In genomic region chr5:78215565-78215964, GRCh38 we compare ENCODE assay signal across 18 cellular contexts.
DNase-seq lines count a peak whose midpoint lies in the region; ATAC-seq and TF ChIP-seq lines count a peak whose summit lies in the region.
"Had no signal": no experiment of that assay in that cellular context is flagged by ENCODE, and none has a peak within 500 bp of the region (broad histone marks: within the 10 kb centered on the region; RNA-seq: fewer than 3 reads in every experiment).

No MANE protein-coding gene starts in this region.

- ATAC-seq in HG02610 (IDR thresholded peaks at IDR 0.05; ENCODE audit: unreplicated experiment), result no peak
- no peak for ATAC-seq in GM21367 (IDR thresholded peaks at IDR 0.05; ENCODE audit: unreplicated experiment)
- ATAC-seq: CD8-positive, alpha-beta T cell; HCT116 had no signal

- H3K9me3 Mint-ChIP-seq in MCF 10A (ENCODE audit: unreplicated experiment) (no peaks in the 10 kb centered on the region), nephron (peaks cover 6% of the 10 kb centered on the region)
- H3K9me3 Mint-ChIP-seq: CD4-positive, CD25-positive, alpha-beta regulatory T cell; CD8-positive, alpha-beta T cell had no signal

- H3K27me3 ChIP-seq in breast epithelium (no peaks in the 10 kb centered on the region), SJCRH30 (no peaks in the 10 kb centered on the region)

- H3K27ac Mint-ChIP-seq in MCF 10A (ENCODE audit: low read depth, unreplicated experiment), result peak overlapping the region; percentile 27
- peak overlapping the region; percentile 14 to 69 (median 41) for H3K27ac Mint-ChIP-seq in nephron
- H3K27ac Mint-ChIP-seq: CD4-positive, CD25-positive, alpha-beta regulatory T cell; CD8-positive, alpha-beta T cell had no signal

- DNase-seq in MCF 10A (ENCODE audit: unreplicated experiment) (no peak), breast epithelium (ENCODE audit: low spot score in 2 of 2) (no peak), kidney tubule cell (ENCODE audit: low spot score) (peak; percentile 3), C1 segment of cervical spinal cord (lab: John Stamatoyannopoulos, UW) (no peak), SJCRH30 (no peak)
- DNase-seq: CD4-positive, CD25-positive, alpha-beta regulatory T cell; CD8-positive, alpha-beta T cell; DMS53; DMS79 treated with DMSO at 0.1 percent for 48 hours; GF-D8; GM23248; H7 had no signal

- no peak for TF ChIP-seq POLR2A in breast epithelium (IDR thresholded peaks at IDR 0.05)

- H3K4me3 ChIP-seq in breast epithelium (no peak overlapping the region), SJCRH30 (no peak overlapping the region)
- H3K4me3 ChIP-seq: GM23248 had no signal

- no peaks in the 10 kb centered on the region for H3K9me3 ChIP-seq in breast epithelium
- no peaks in the 10 kb centered on the region for H3K9me3 ChIP-seq in SJCRH30 (replicated peaks)

- H3K27me3 Mint-ChIP-seq in MCF 10A (ENCODE audit: insufficient read depth, unreplicated experiment) (no peaks in the 10 kb centered on the region), nephron (ENCODE audit: low read depth) (no peaks in the 10 kb centered on the region)
- H3K27me3 Mint-ChIP-seq: CD4-positive, CD25-positive, alpha-beta regulatory T cell had no signal

- H3K4me3 Mint-ChIP-seq in MCF 10A (ENCODE audit: unreplicated experiment) (no peak overlapping the region), nephron (no peak overlapping the region)
- H3K4me3 Mint-ChIP-seq: CD4-positive, CD25-positive, alpha-beta regulatory T cell; CD8-positive, alpha-beta T cell had no signal

- H3K36me3 ChIP-seq in breast epithelium (peaks cover 5% of the 10 kb centered on the region), SJCRH30 (peaks cover 22% of the 10 kb centered on the region)

- H3K4me1 ChIP-seq in breast epithelium, result no peaks in the 10 kb centered on the region
- no peaks in the 10 kb centered on the region for H3K4me1 ChIP-seq in SJCRH30

- H3K36me3 Mint-ChIP-seq in MCF 10A (ENCODE audit: insufficient read depth, unreplicated experiment) (peaks cover 9% of the 10 kb centered on the region), nephron (ENCODE audit: low read depth) (peaks cover 27% of the 10 kb centered on the region)

- CTCF ChIA-PET in MCF 10A (lab: Yijun Ruan, JAX), result no interaction called here

- intact Hi-C loops in MCF 10A (cut with micrococcal nuclease), result no loop called here
- intact Hi-C loops in breast epithelium (cut with DNase I; ENCODE audit: low total_unique reads), result no loop called here

- no TSS peak for BruUV-seq in MCF 10A (replicated peaks; lab: Mats Ljungman, UMichigan)

- no peak overlapping the region for H3K27ac ChIP-seq in breast epithelium
- H3K27ac ChIP-seq in SJCRH30, result no peak overlapping the region
- H3K27ac ChIP-seq: 22Rv1, C4-2B, GM23248 had no signal

- no peaks in the 10 kb centered on the region for H3K4me1 Mint-ChIP-seq in MCF 10A (ENCODE audit: insufficient read depth, unreplicated experiment)
- no peaks in the 10 kb centered on the region for H3K4me1 Mint-ChIP-seq in nephron

- TF ChIP-seq CTCF in MCF 10A (IDR thresholded peaks at IDR 0.05; ENCODE audit: unreplicated experiment) (no peak), breast epithelium (IDR thresholded peaks at IDR 0.05) (no peak), nephron (IDR thresholded peaks at IDR 0.05; ENCODE audit: unreplicated experiment in 3 of 3) (no peak)

- POLR2A ChIA-PET in MCF 10A (lab: Yijun Ruan, JAX), result interaction anchor here (0.7 to 1.5 kb wide), 3 partner anchors 10 to 1419 kb away, joined by 3 to 4 read pairs (median 3); no protein-coding TSS in a partner anchor
